In the genomic region with DNA sequence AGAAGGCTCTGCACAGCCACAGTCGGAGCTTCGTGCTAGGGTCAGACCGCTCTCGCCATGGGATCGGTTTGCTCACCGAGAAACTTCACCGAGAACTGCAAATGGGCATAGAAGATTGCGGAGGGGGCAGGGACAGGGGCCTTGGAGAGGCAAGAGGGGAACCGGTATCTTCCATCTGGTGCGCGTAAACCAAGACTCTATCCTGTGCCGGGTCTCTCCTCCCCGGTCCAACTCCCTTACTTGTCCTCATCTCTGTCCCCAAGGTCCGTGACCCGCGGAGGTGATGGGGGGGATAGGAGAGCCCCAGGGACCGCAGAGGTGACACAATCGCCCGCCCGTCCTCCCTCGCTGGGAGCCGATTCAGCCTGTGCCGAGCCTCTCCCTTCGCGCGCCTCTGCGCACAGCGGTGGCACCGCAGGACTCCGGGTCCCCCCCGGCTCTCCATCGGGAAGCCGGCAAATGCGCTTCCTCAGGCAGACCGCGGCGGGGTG, we compare ENCODE assay signal across 8 cellular contexts. TPM values are rescaled to one million over a fixed set of nuclear protein-coding genes. Genes with fewer than 3 reads are reported as not detected.
DNase-seq lines count a peak whose midpoint lies in the region; ATAC-seq, FAIRE-seq and TF ChIP-seq lines count a peak whose summit lies in the region.

No MANE protein-coding gene starts in this region.

- dilution Hi-C loops in keratinocyte (cut with MboI; ENCODE audit: extremely low pct_ligation_motif_present, low sequenced_read_pairs) = no loop called here

- peak overlapping the region; percentile 28 for H2AFZ ChIP-seq in keratinocyte (ENCODE audit: control insufficient read depth, low read length)

- under 1% methylated on average over 37 of the region's 37 CpGs for WGBS in HUES64
- WGBS in body of pancreas, 2 donors = 3 to 14% methylated on average over 7 to 37 of the region's 37 CpGs

- no peak for TF ChIP-seq CTCF in body of pancreas (IDR thresholded peaks at IDR 0.05)
- TF ChIP-seq CTCF in keratinocyte (optimal IDR thresholded peaks at IDR 0.05 in 1 of 3, IDR thresholded peaks at IDR 0.05 in 1 of 3, conservative IDR thresholded peaks at IDR 0.05 in 1 of 3; ENCODE audit: extremely low read depth in 1 of 3, insufficient read depth in 2 of 3, low read length in 3 of 3) = no peak

- H3K4me2 ChIP-seq in keratinocyte (ENCODE audit: control insufficient read depth, extremely low read depth, insufficient read depth, low read depth, low read length) = peak overlapping the region; percentile 90

- H3K4me1 ChIP-seq in HUES64 (ENCODE audit: insufficient read depth, low read length) (peaks cover 17% of the 10 kb centered on the region; the same call in 1 of the 2 replicates), body of pancreas (peaks cover 25% of the 10 kb centered on the region), keratinocyte (ENCODE audit: control insufficient read depth, extremely low read depth, insufficient read depth, low read length) (peaks cover 20% of the 10 kb centered on the region)

- H4K20me1 ChIP-seq in keratinocyte (ENCODE audit: control insufficient read depth, extremely low read depth, insufficient read depth, low read length) = no peaks in the 10 kb centered on the region

- H3K36me3 ChIP-seq in HUES64 (ENCODE audit: insufficient read depth, low read length) (no peaks in the 10 kb centered on the region), body of pancreas (replicated peaks in 1 of 2; ENCODE audit: insufficient read depth in 1 of 2, low read depth in 2 of 2) (no peaks in the 10 kb centered on the region), keratinocyte (ENCODE audit: control insufficient read depth in 2 of 2, extremely low read depth in 1 of 2, insufficient read depth in 2 of 2, low read length in 2 of 2) (peaks cover 0 to 5% of the 10 kb centered on the region in 2 experiments)

- H3K79me2 ChIP-seq in keratinocyte (ENCODE audit: control insufficient read depth, insufficient read depth, low read length) = peaks cover 43% of the 10 kb centered on the region

- H3K9me3 ChIP-seq in HUES64 (ENCODE audit: insufficient read depth, low read depth, low read length) (no peaks in the 10 kb centered on the region), body of pancreas (no peaks in the 10 kb centered on the region), keratinocyte (ENCODE audit: control insufficient read depth, low read depth, low read length) (no peaks in the 10 kb centered on the region)

- H3K9me1 ChIP-seq in keratinocyte (ENCODE audit: control insufficient read depth, extremely low read depth, insufficient read depth, low read length) = no peaks in the 10 kb centered on the region

- H3K4me3 ChIP-seq in HUES64 (ENCODE audit: low read length) = peak overlapping the region; percentile 58
- peak overlapping the region in 1 of 2 donors; percentile 10 for H3K4me3 ChIP-seq in body of pancreas
- H3K4me3 ChIP-seq in keratinocyte (ENCODE audit: control insufficient read depth in 2 of 3, extremely low read depth in 1 of 3, insufficient read depth in 2 of 3, low read depth in 1 of 3, low read length in 3 of 3) = peak overlapping the region; percentile 67 to 89 (median 72)

- peak; percentile 53 for FAIRE-seq in keratinocyte (lab: Jason Lieb, UNC)

- H3K27me3 ChIP-seq in HUES64 (ENCODE audit: insufficient read depth, low read length) (peaks cover 100% of the 10 kb centered on the region), body of pancreas (no peaks in the 10 kb centered on the region), keratinocyte (ENCODE audit: control insufficient read depth, extremely low read depth, insufficient read depth, low read length) (no peaks in the 10 kb centered on the region)

- H3K9ac ChIP-seq in HUES64 (ENCODE audit: low read depth, low read length) (no peak overlapping the region), keratinocyte (ENCODE audit: control insufficient read depth, extremely low read depth, insufficient read depth, low read length) (peak overlapping the region; percentile 80)

- DNase-seq in COLO668 (lab: John Stamatoyannopoulos, UW; ENCODE audit: unreplicated experiment) = peak; percentile 62
- peak in 3 of 4 donors; percentile 32 to 43 (median 35) for DNase-seq in body of pancreas
- DNase-seq in keratinocyte (ENCODE audit: low read depth, low spot score) = no peak
- peak; percentile 41 for DNase-seq in stimulated activated CD8-positive, alpha-beta memory T cell treated with anti-CD3 and anti-CD28 coated beads, Interleukin-4, amount 100 ng/mL, for 48 hours
- no peak for DNase-seq in NCI-H2029 treated with DMSO at 0.1 percent for 48 hours (lab: John Stamatoyannopoulos, UW)
- no peak for DNase-seq in NCI-H1436 (lab: John Stamatoyannopoulos, UW)
- DNase-seq in DMS79 (lab: John Stamatoyannopoulos, UW) = no peak

- no peak overlapping the region for H3K27ac ChIP-seq in HUES64 (ENCODE audit: low read depth, low read length)
- H3K27ac ChIP-seq in body of pancreas = peak overlapping the region; percentile 35 to 80 (median 72)
- H3K27ac ChIP-seq in keratinocyte (ENCODE audit: control insufficient read depth, insufficient read depth, low read length) = peak overlapping the region; percentile 50

- peak; percentile 41 for ATAC-seq in body of pancreas

- intact Hi-C loops in body of pancreas (cut with DNase I) = no loop called here

- TF ChIP-seq POLR2A in body of pancreas (IDR thresholded peaks at IDR 0.05) = peak in 1 of 3 donors; percentile 14

RNA-seq across cellular contexts. Expression of a gene that starts 1.0 kb away (rescaled TPM):
- 1.8 TPM for polyA plus RNA-seq in HUES64 (2013, experiment 1 of 2)
- polyA plus RNA-seq in HUES64 (2013, experiment 2 of 2) = 3.8 TPM
- total RNA-seq in body of pancreas = 10 to 100 TPM; 51.4 TPM
- polyA plus RNA-seq in keratinocyte = 33.5 to 42.5 TPM (median 39.4 TPM) in 3 replicates
- 24.7 TPM for polyA plus RNA-seq in keratinocyte (2011; ENCODE audit: low read depth)
- polyA plus RNA-seq in keratinocyte (2011; cell fraction: cytosol; rRNA removed) = 48.7 and 54.0 TPM in 2 replicates
- 65.6 and 67.8 TPM in 2 replicates for polyA plus RNA-seq in keratinocyte (2011; cell fraction: nucleus; rRNA removed)
- polyA plus RNA-seq in keratinocyte (2012; ENCODE audit: low replicate concordance) = 25.2 and 47.0 TPM in 2 replicates
- 34.9 to 59.8 TPM (median 42.4 TPM) in 3 replicates for polyA minus RNA-seq in keratinocyte
- 71.9 TPM for polyA minus RNA-seq in keratinocyte (2011; cell fraction: cytosol; rRNA and poly(A)+ RNA removed)
- 57.8 and 79.8 TPM in 2 replicates for polyA minus RNA-seq in keratinocyte (2011; cell fraction: nucleus; rRNA and poly(A)+ RNA removed)

Comparison
In these comparisons a context has a peak if more than half of its experiments do, and no peak if none do; other contexts are left out.
1. DNase-seq: peak in COLO668 (single experiment), body of pancreas (3 of 4) and stimulated activated CD8-positive, alpha-beta memory T cell treated with anti-CD3 and anti-CD28 coated beads, Interleukin-4, amount 100 ng/mL, for 48 hours (single experiment); none in keratinocyte (single experiment), NCI-H2029 treated with DMSO at 0.1 percent for 48 hours (single experiment), NCI-H1436 (single experiment) and DMS79 (single experiment).